Comparison of ENCODE assay signal across 10 cellular contexts in genomic region chr17:7557147-7557764, GRCh38. TPM values are rescaled to one million over a fixed set of nuclear protein-coding genes. Genes with fewer than 3 reads are reported as not detected.
A peak's percentile ranks its signal among the peaks of the same experiment; 100 is the strongest.
DNase-seq lines count a peak whose midpoint lies in the region; ATAC-seq and TF ChIP-seq lines count a peak whose summit lies in the region.
"Had no signal": no experiment of that assay in that cellular context is flagged by ENCODE, and none has a peak within 500 bp of the region (broad histone marks: within the 10 kb centered on the region; RNA-seq: fewer than 3 reads in every experiment).

No MANE protein-coding gene starts in this region.

- no peak for ATAC-seq in left ventricle myocardium superior
- ATAC-seq in Right ventricle myocardium superior (ENCODE audit: poor library complexity), result no peak
- no peak for ATAC-seq in GM18517 (IDR thresholded peaks at IDR 0.05; ENCODE audit: unreplicated experiment)
- ATAC-seq: T-helper 17 cell had no signal

- no peak for TF ChIP-seq POLR2A in vagina (IDR thresholded peaks at IDR 0.05)

- peak; percentile 46 for DNase-seq in left ventricle myocardium superior
- no peak for DNase-seq in Right ventricle myocardium superior
- peak in 1 of 2 donors; percentile 85 for DNase-seq in vagina (ENCODE audit: extremely low spot score in 2 of 2)
- no peak for DNase-seq in NCI-H226
- DNase-seq in hepatic stellate cell (ENCODE audit: low spot score), result no peak
- DNase-seq: NK-92 treated with Interleukin-12 subunit alpha and Interleukin-12 subunit beta, amount 100 ng/mL, for 24 hours; T-helper 17 cell had no signal

- H3K9me3 ChIP-seq in esophagus (ENCODE audit: control insufficient read depth in 2 of 2, insufficient read depth in 1 of 2, low read depth in 1 of 2, low read length in 1 of 2) (no peaks in the 10 kb centered on the region), neutrophil (no peaks in the 10 kb centered on the region), vagina (no peaks in the 10 kb centered on the region)

- H3K27ac ChIP-seq in esophagus (ENCODE audit: low read depth in 2 of 2, low read length in 1 of 2), result peak overlapping the region; percentile 81 to 91
- peak overlapping the region; percentile 92 for H3K27ac ChIP-seq in neutrophil
- H3K27ac ChIP-seq in vagina, result peak overlapping the region; percentile 88

- peaks cover 5 to 20% of the 10 kb centered on the region in 2 donors for H3K4me1 ChIP-seq in esophagus (ENCODE audit: control insufficient read depth in 2 of 2, insufficient read depth in 2 of 2, low read length in 1 of 2)
- H3K4me1 ChIP-seq in neutrophil (ENCODE audit: control insufficient read depth in 1 of 2, insufficient read depth in 1 of 2, low read depth in 1 of 2, low read length in 1 of 2), result peaks cover 63 to 70% of the 10 kb centered on the region in 2 experiments
- H3K4me1 ChIP-seq in vagina, result peaks cover 46% of the 10 kb centered on the region

- TF ChIP-seq CTCF in neutrophil (IDR thresholded peaks at IDR 0.05) (no peak), vagina (IDR thresholded peaks at IDR 0.05) (no peak)

- H3K4me3 ChIP-seq in esophagus (ENCODE audit: low read depth in 1 of 2, low read length in 2 of 2) (no peak overlapping the region), neutrophil (ENCODE audit: low read depth in 1 of 2, low read length in 1 of 2) (peak overlapping the region in 1 of 2 experiments; percentile 88), vagina (peak overlapping the region in 1 of 2 donors; percentile 70)

- intact Hi-C loops in left ventricle myocardium superior (cut with micrococcal nuclease), result no loop called here
- intact Hi-C loops in Right ventricle myocardium superior (cut with DNase I), result loop anchor here (5.0 kb wide), 2 partner anchors 45 to 245 kb away; no protein-coding TSS in a partner anchor
- intact Hi-C loops in vagina (cut with DNase I), result loop anchor here (5.0 kb wide), 1 partner anchor 120 kb away; the partner anchor contains the start of genes FGF11 and TMEM102

- 47 to 48% methylated on average over 18 to 19 of the region's 19 CpGs for WGBS in esophagus, 2 donors

- H3K36me3 ChIP-seq in esophagus (ENCODE audit: control insufficient read depth in 2 of 2, insufficient read depth in 2 of 2, low read length in 1 of 2), result no peaks in the 10 kb centered on the region
- H3K36me3 ChIP-seq in neutrophil, result peaks cover 14% of the 10 kb centered on the region
- no peaks in the 10 kb centered on the region for H3K36me3 ChIP-seq in vagina

- H3K27me3 ChIP-seq in esophagus (ENCODE audit: control insufficient read depth in 1 of 2, insufficient read depth in 2 of 2, low read length in 2 of 2) (no peaks in the 10 kb centered on the region), neutrophil (no peaks in the 10 kb centered on the region), vagina (no peaks in the 10 kb centered on the region)

RNA-seq across cellular contexts. Expression of gene TNFSF13, which starts 1.3 kb away (rescaled TPM):
- total RNA-seq in left ventricle myocardium superior (8.5 TPM), Right ventricle myocardium superior (8.3 TPM), vagina (20.1 TPM)
- 1 to 10 TPM; 5.4 to 5.6 TPM for polyA plus RNA-seq in esophagus

RNA-seq across cellular contexts. Expression of gene SENP3, which starts 4.5 kb away (rescaled TPM):
- total RNA-seq in left ventricle myocardium superior (32.8 TPM), Right ventricle myocardium superior (30.8 TPM), vagina (60.2 TPM)
- polyA plus RNA-seq in esophagus, result 10 to 100 TPM; 21.6 to 33.6 TPM

RNA-seq across cellular contexts. Expression of gene TNFSF12, which starts 8.4 kb away (rescaled TPM):
- total RNA-seq in left ventricle myocardium superior (36.9 TPM), Right ventricle myocardium superior (34.6 TPM), vagina (60.6 TPM)
- 10 to 100 TPM in 1 of 2 donors, 1 to 10 TPM in 1; 8.0 to 13.0 TPM for polyA plus RNA-seq in esophagus

RNA-seq across cellular contexts. Expression of gene CD68, which starts 22.2 kb away (rescaled TPM):
- total RNA-seq in left ventricle myocardium superior (26.6 TPM), Right ventricle myocardium superior (32.0 TPM), vagina (40.0 TPM)
- 10 to 100 TPM; 30.5 to 62.4 TPM for polyA plus RNA-seq in esophagus

RNA-seq across cellular contexts. Expression of gene MPDU1, which starts 26.4 kb away (rescaled TPM):
- total RNA-seq in left ventricle myocardium superior, result 28.0 TPM
- 25.9 TPM for total RNA-seq in Right ventricle myocardium superior
- polyA plus RNA-seq in esophagus, result 10 to 100 TPM; 56.9 to 60.0 TPM
- 73.4 TPM for total RNA-seq in vagina
